29 cellular contexts compared by ENCODE assay signal in genomic region chr7:150471886-150472285, GRCh38. TPM values are rescaled to one million over a fixed set of nuclear protein-coding genes. Genes with fewer than 3 reads are reported as not detected.
DNase-seq lines count a peak whose midpoint lies in the region; ATAC-seq and TF ChIP-seq lines count a peak whose summit lies in the region.
"Had no signal": no experiment of that assay in that cellular context is flagged by ENCODE, and none has a peak within 500 bp of the region (broad histone marks: within the 10 kb centered on the region; RNA-seq: fewer than 3 reads in every experiment).

No MANE protein-coding gene starts in this region.

- peaks cover 56% of the 10 kb centered on the region for H3K36me3 Mint-ChIP-seq in activated naive CD4-positive, alpha-beta T cell treated with anti-CD3 and anti-CD28 coated beads, Interleukin-2, amount 50 U/mL, for 24 hours
- peaks cover 59 to 93% (median 63%) of the 10 kb centered on the region in 3 donors for H3K36me3 Mint-ChIP-seq in CD8-positive, alpha-beta memory T cell
- H3K36me3 Mint-ChIP-seq in T-helper 17 cell (ENCODE audit: low read depth): peaks cover 32% of the 10 kb centered on the region
- peaks cover 45 to 93% (median 72%) of the 10 kb centered on the region in 3 donors for H3K36me3 Mint-ChIP-seq in naive thymus-derived CD8-positive, alpha-beta T cell
- H3K36me3 Mint-ChIP-seq in MCF 10A (ENCODE audit: insufficient read depth, unreplicated experiment): no peaks in the 10 kb centered on the region
- H3K36me3 Mint-ChIP-seq: stimulated activated naive B cell treated with anti-CD40 and anti-IgM and Interleukin-4, amounts not matched to agents 10 μg/mL and 1 μg/mL and 100 μg/mL, for 72 hours; type B pancreatic cell had no signal

- DNase-seq in activated naive CD4-positive, alpha-beta T cell (lab: John Stamatoyannopoulos, UW): no peak
- DNase-seq in CD8-positive, alpha-beta memory T cell: no peak
- DNase-seq in T-helper 17 cell (no peak), MCF 10A (ENCODE audit: unreplicated experiment) (no peak)
- DNase-seq in naive thymus-derived CD8-positive, alpha-beta T cell: no peak
- DNase-seq: activated CD8-positive, alpha-beta memory T cell treated with anti-CD3 and anti-CD28 coated beads for 24 hours; activated gamma-delta T cell treated with Interleukin-2 at 50 U/mL for 16 hours; activated T-cell treated with anti-CD3 and anti-CD28 coated beads for 4 hours; C1 segment of cervical spinal cord; DND-41; GF-D8; GM23248; hypothalamus; IMR-90; left cardiac atrium; NCI-H446; NCI-H82; retina; stimulated activated naive B cell treated with anti-CD40 and anti-IgM and Interleukin-4, amounts not matched to agents 10 μg/mL and 1 μg/mL and 100 μg/mL, for 72 hours; substantia nigra had no signal

- H3K36me3 ChIP-seq in CD8-positive, alpha-beta memory T cell (ENCODE audit: insufficient read depth, low read length): peaks cover 22% of the 10 kb centered on the region

- CTCF ChIA-PET in CD8-positive, alpha-beta memory T cell (lab: Charles Lee): interaction anchor here (1.1 to 1.6 kb wide), 2 partner anchors 11 to 19 kb away, joined by 3 read pairs; no protein-coding TSS in a partner anchor
- CTCF ChIA-PET in MCF 10A (lab: Yijun Ruan, JAX): interaction anchor here (0.6 to 1.1 kb wide), 2 partner anchors 23 to 922 kb away, joined by 3 read pairs; no protein-coding TSS in a partner anchor

- no peak overlapping the region for H3K4me3 ChIP-seq in CD8-positive, alpha-beta memory T cell (ENCODE audit: low read length)
- H3K4me3 ChIP-seq: GM23248, skin epidermis had no signal

- H3K9me3 Mint-ChIP-seq in activated naive CD4-positive, alpha-beta T cell treated with anti-CD3 and anti-CD28 coated beads, Interleukin-2, amount 50 U/mL, for 24 hours: peaks cover 6% of the 10 kb centered on the region
- H3K9me3 Mint-ChIP-seq in CD8-positive, alpha-beta memory T cell: no peaks in the 10 kb centered on the region
- peaks cover 0 to 5% (median 0%) of the 10 kb centered on the region in 9 donors for H3K9me3 Mint-ChIP-seq in naive thymus-derived CD8-positive, alpha-beta T cell
- H3K9me3 Mint-ChIP-seq in MCF 10A (ENCODE audit: unreplicated experiment): no peaks in the 10 kb centered on the region
- H3K9me3 Mint-ChIP-seq: memory B cell; stimulated activated naive B cell treated with anti-CD40 and anti-IgM and Interleukin-4, amounts not matched to agents 10 μg/mL and 1 μg/mL and 100 μg/mL, for 72 hours; type B pancreatic cell had no signal

- no peak overlapping the region for H3K4me3 Mint-ChIP-seq in activated naive CD4-positive, alpha-beta T cell treated with anti-CD3 and anti-CD28 coated beads, Interleukin-2, amount 50 U/mL, for 24 hours
- peak overlapping the region in 2 of 7 donors; percentile 18 to 20 for H3K4me3 Mint-ChIP-seq in CD8-positive, alpha-beta memory T cell
- H3K4me3 Mint-ChIP-seq in T-helper 17 cell: no peak overlapping the region
- H3K4me3 Mint-ChIP-seq in naive thymus-derived CD8-positive, alpha-beta T cell: peak overlapping the region in 3 of 10 donors; percentile 4 to 58 (median 39)
- H3K4me3 Mint-ChIP-seq in MCF 10A (ENCODE audit: unreplicated experiment): no peak overlapping the region
- H3K4me3 Mint-ChIP-seq: memory B cell; stimulated activated naive B cell treated with anti-CD40 and anti-IgM and Interleukin-4, amounts not matched to agents 10 μg/mL and 1 μg/mL and 100 μg/mL, for 72 hours; type B pancreatic cell had no signal

- H3K27ac ChIP-seq in CD8-positive, alpha-beta memory T cell (ENCODE audit: low read depth, low read length): no peak overlapping the region
- H3K27ac ChIP-seq: epithelial cell of prostate, GM23248, parathyroid adenoma, skin epidermis had no signal

- H3K27ac Mint-ChIP-seq in activated naive CD4-positive, alpha-beta T cell treated with anti-CD3 and anti-CD28 coated beads, Interleukin-2, amount 50 U/mL, for 24 hours: peak overlapping the region; percentile 72
- peak overlapping the region; percentile 17 to 79 (median 70) for H3K27ac Mint-ChIP-seq in CD8-positive, alpha-beta memory T cell
- H3K27ac Mint-ChIP-seq in T-helper 17 cell: peak overlapping the region; percentile 51
- H3K27ac Mint-ChIP-seq in naive thymus-derived CD8-positive, alpha-beta T cell: peak overlapping the region; percentile 15 to 95 (median 76)
- H3K27ac Mint-ChIP-seq in MCF 10A (ENCODE audit: low read depth, unreplicated experiment): no peak overlapping the region
- H3K27ac Mint-ChIP-seq: memory B cell; stimulated activated naive B cell treated with anti-CD40 and anti-IgM and Interleukin-4, amounts not matched to agents 10 μg/mL and 1 μg/mL and 100 μg/mL, for 72 hours; type B pancreatic cell had no signal

- H3K4me1 Mint-ChIP-seq in activated naive CD4-positive, alpha-beta T cell treated with anti-CD3 and anti-CD28 coated beads, Interleukin-2, amount 50 U/mL, for 24 hours: peaks cover 91% of the 10 kb centered on the region
- H3K4me1 Mint-ChIP-seq in CD8-positive, alpha-beta memory T cell: peaks cover 82 to 97% (median 94%) of the 10 kb centered on the region in 3 donors
- H3K4me1 Mint-ChIP-seq in T-helper 17 cell (peaks cover 60% of the 10 kb centered on the region), MCF 10A (ENCODE audit: insufficient read depth, unreplicated experiment) (no peaks in the 10 kb centered on the region)
- peaks cover 46 to 91% (median 89%) of the 10 kb centered on the region in 4 donors for H3K4me1 Mint-ChIP-seq in naive thymus-derived CD8-positive, alpha-beta T cell
- H3K4me1 Mint-ChIP-seq: memory B cell; stimulated activated naive B cell treated with anti-CD40 and anti-IgM and Interleukin-4, amounts not matched to agents 10 μg/mL and 1 μg/mL and 100 μg/mL, for 72 hours had no signal

- ATAC-seq in T-helper 17 cell: no peak
- ATAC-seq in naive thymus-derived CD8-positive, alpha-beta T cell: no peak
- no peak for ATAC-seq in HG03521 (IDR thresholded peaks at IDR 0.05; ENCODE audit: unreplicated experiment)
- ATAC-seq: left cardiac atrium; stimulated activated naive B cell treated with anti-CD40 and anti-IgM and Interleukin-4, amounts not matched to agents 10 μg/mL and 1 μg/mL and 100 μg/mL, for 72 hours had no signal

- H3K27me3 Mint-ChIP-seq in activated naive CD4-positive, alpha-beta T cell treated with anti-CD3 and anti-CD28 coated beads, Interleukin-2, amount 50 U/mL, for 24 hours: no peaks in the 10 kb centered on the region
- no peaks in the 10 kb centered on the region for H3K27me3 Mint-ChIP-seq in CD8-positive, alpha-beta memory T cell
- H3K27me3 Mint-ChIP-seq in T-helper 17 cell (no peaks in the 10 kb centered on the region), MCF 10A (ENCODE audit: insufficient read depth, unreplicated experiment) (no peaks in the 10 kb centered on the region)
- H3K27me3 Mint-ChIP-seq in naive thymus-derived CD8-positive, alpha-beta T cell: no peaks in the 10 kb centered on the region

- POLR2A ChIA-PET in CD8-positive, alpha-beta memory T cell (lab: Charles Lee): interaction anchor here (1.9 kb wide), 1 partner anchor 43 kb away, joined by 5 read pairs; the partner anchor contains the start of gene GIMAP7
- POLR2A ChIA-PET in naive thymus-derived CD8-positive, alpha-beta T cell (lab: Charles Lee): interaction anchor here (0.5 to 13.2 kb wide), 5 partner anchors 9 to 272 kb away, joined by 3 to 198 read pairs (median 4); partner anchors contain the start of gene GIMAP8
- POLR2A ChIA-PET in MCF 10A (lab: Yijun Ruan, JAX): no interaction called here

- BruUV-seq in MCF 10A (replicated peaks; lab: Mats Ljungman, UMichigan): no TSS peak

- H3K27me3 ChIP-seq in CD8-positive, alpha-beta memory T cell (ENCODE audit: insufficient read depth, low read length, poor library complexity, severe bottlenecking): no peaks in the 10 kb centered on the region

- H3K4me1 ChIP-seq in CD8-positive, alpha-beta memory T cell (ENCODE audit: insufficient read depth, low read length): peaks cover 54% of the 10 kb centered on the region
- H3K4me1 ChIP-seq: parathyroid adenoma had no signal

- intact Hi-C loops in MCF 10A (cut with micrococcal nuclease): no loop called here

- TF ChIP-seq CTCF in MCF 10A (IDR thresholded peaks at IDR 0.05; ENCODE audit: unreplicated experiment): no peak

- H3K9me3 ChIP-seq in CD8-positive, alpha-beta memory T cell (ENCODE audit: low read length): no peaks in the 10 kb centered on the region
- peaks cover 6% of the 10 kb centered on the region for H3K9me3 ChIP-seq in T-helper 17 cell (ENCODE audit: control insufficient read depth, low read length, poor library complexity, severe bottlenecking)

RNA-seq across cellular contexts. Expression of gene GIMAP8, which starts 21.5 kb away (rescaled TPM):
- total RNA-seq in CD8-positive, alpha-beta memory T cell: 10 to 100 TPM; 11.8 to 12.3 TPM
- 30.1 TPM for polyA plus RNA-seq in CD8-positive, alpha-beta memory T cell
- total RNA-seq in T-helper 17 cell (10 to 100 TPM in 1 of 2 donors, 1 to 10 TPM in 1; 8.1 to 12.0 TPM), MCF 10A (2022) (not detected in 2 replicates)
- total RNA-seq in naive thymus-derived CD8-positive, alpha-beta T cell: 10 to 100 TPM; 66.8 to 68.0 TPM
- polyA plus RNA-seq in naive thymus-derived CD8-positive, alpha-beta T cell: 10 to 100 TPM; 18.9 to 38.9 (median 25.9) TPM
- total RNA-seq: chondrocyte, GM23248, IMR-90, LHCN-M2 had no signal
- polyA plus RNA-seq: GM23248, IMR-90 had no signal

RNA-seq across cellular contexts. Expression of gene GIMAP7, which starts 42.8 kb away (rescaled TPM):
- total RNA-seq in CD8-positive, alpha-beta memory T cell: 10 to 100 TPM; 47.3 to 51.4 TPM
- 861 TPM for polyA plus RNA-seq in CD8-positive, alpha-beta memory T cell
- total RNA-seq in T-helper 17 cell (10 to 100 TPM; 62.7 to 68.3 TPM), MCF 10A (2022) (not detected in 2 replicates)
- 100 to 1,000 TPM; 367 to 369 TPM for total RNA-seq in naive thymus-derived CD8-positive, alpha-beta T cell
- 100 to 1,000 TPM; 451 to 821 (median 658) TPM for polyA plus RNA-seq in naive thymus-derived CD8-positive, alpha-beta T cell
- total RNA-seq: chondrocyte, GM23248, IMR-90, LHCN-M2 had no signal
- polyA plus RNA-seq: GM23248, IMR-90 had no signal

Comparison
In these comparisons a context has a peak if more than half of its experiments do, and no peak if none do; other contexts are left out.
1. RNA of gene GIMAP7, which starts 42.8 kb away (total RNA-seq): 367 to 369 TPM in naive thymus-derived CD8-positive, alpha-beta T cell, 62.7 to 68.3 TPM in T-helper 17 cell and 47.3 to 51.4 TPM in CD8-positive, alpha-beta memory T cell; not detected in MCF 10A; every median in the first group is over 10 times any median in the second.